In the genomic region with DNA sequence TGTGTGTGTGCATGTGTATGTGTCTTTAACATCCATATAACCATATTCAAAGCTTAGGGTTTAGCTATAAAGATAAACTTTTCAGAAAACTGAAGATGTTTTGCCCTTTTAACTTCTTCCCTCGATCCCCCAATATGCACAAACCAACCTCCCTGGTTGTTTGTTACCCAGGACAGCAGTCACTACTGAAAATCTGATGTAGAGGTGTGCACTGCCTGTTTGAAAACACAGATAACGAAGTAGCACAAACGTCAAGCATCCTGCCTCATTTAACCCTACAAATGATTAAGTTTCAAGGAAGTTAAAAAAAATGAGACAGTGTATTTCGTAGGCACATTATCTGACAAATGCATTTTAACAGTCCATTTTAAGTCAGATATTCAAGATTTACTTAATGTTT, we compare ENCODE assay signal across 1 cellular context.
TF ChIP-seq lines count a peak whose summit lies in the region.

No MANE protein-coding gene starts in this region.

TF ChIP-seq in GM23338, 12 proteins besides CTCF, POLR2A, EP300 and RAD21 (continued from another document):
- TF ChIP-seq, protein P1, sequence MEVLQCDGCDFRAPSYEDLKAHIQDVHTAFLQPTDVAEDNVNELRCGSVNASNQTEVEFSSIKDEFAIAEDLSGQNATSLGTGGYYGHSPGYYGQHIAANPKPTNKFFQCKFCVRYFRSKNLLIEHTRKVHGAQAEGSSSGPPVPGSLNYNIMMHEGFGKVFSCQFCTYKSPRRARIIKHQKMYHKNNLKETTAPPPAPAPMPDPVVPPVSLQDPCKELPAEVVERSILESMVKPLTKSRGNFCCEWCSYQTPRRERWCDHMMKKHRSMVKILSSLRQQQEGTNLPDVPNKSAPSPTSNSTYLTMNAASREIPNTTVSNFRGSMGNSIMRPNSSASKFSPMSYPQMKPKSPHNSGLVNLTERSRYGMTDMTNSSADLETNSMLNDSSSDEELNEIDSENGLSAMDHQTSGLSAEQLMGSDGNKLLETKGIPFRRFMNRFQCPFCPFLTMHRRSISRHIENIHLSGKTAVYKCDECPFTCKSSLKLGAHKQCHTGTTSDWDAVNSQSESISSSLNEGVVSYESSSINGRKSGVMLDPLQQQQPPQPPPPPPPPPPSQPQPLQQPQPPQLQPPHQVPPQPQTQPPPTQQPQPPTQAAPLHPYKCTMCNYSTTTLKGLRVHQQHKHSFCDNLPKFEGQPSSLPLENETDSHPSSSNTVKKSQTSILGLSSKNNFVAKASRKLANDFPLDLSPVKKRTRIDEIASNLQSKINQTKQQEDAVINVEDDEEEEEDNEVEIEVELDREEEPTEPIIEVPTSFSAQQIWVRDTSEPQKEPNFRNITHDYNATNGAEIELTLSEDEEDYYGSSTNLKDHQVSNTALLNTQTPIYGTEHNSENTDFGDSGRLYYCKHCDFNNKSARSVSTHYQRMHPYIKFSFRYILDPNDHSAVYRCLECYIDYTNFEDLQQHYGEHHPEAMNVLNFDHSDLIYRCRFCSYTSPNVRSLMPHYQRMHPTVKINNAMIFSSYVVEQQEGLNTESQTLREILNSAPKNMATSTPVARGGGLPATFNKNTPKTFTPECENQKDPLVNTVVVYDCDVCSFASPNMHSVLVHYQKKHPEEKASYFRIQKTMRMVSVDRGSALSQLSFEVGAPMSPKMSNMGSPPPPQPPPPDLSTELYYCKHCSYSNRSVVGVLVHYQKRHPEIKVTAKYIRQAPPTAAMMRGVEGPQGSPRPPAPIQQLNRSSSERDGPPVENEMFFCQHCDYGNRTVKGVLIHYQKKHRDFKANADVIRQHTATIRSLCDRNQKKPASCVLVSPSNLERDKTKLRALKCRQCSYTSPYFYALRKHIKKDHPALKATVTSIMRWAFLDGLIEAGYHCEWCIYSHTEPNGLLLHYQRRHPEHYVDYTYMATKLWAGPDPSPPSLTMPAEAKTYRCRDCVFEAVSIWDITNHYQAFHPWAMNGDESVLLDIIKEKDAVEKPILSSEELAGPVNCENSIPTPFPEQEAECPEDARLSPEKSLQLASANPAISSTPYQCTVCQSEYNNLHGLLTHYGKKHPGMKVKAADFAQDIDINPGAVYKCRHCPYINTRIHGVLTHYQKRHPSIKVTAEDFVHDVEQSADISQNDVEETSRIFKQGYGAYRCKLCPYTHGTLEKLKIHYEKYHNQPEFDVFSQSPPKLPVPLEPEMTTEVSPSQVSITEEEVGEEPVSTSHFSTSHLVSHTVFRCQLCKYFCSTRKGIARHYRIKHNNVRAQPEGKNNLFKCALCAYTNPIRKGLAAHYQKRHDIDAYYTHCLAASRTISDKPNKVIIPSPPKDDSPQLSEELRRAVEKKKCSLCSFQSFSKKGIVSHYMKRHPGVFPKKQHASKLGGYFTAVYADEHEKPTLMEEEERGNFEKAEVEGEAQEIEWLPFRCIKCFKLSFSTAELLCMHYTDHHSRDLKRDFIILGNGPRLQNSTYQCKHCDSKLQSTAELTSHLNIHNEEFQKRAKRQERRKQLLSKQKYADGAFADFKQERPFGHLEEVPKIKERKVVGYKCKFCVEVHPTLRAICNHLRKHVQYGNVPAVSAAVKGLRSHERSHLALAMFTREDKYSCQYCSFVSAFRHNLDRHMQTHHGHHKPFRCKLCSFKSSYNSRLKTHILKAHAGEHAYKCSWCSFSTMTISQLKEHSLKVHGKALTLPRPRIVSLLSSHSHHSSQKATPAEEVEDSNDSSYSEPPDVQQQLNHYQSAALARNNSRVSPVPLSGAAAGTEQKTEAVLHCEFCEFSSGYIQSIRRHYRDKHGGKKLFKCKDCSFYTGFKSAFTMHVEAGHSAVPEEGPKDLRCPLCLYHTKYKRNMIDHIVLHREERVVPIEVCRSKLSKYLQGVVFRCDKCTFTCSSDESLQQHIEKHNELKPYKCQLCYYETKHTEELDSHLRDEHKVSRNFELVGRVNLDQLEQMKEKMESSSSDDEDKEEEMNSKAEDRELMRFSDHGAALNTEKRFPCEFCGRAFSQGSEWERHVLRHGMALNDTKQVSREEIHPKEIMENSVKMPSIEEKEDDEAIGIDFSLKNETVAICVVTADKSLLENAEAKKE (CRISPR knock-in tag; IDR thresholded peaks at IDR 0.05): no peak
- no peak for TF ChIP-seq ZNF331 (CRISPR knock-in tag; IDR thresholded peaks at IDR 0.05; ENCODE audit: low read depth)
- TF ChIP-seq, protein P2, sequence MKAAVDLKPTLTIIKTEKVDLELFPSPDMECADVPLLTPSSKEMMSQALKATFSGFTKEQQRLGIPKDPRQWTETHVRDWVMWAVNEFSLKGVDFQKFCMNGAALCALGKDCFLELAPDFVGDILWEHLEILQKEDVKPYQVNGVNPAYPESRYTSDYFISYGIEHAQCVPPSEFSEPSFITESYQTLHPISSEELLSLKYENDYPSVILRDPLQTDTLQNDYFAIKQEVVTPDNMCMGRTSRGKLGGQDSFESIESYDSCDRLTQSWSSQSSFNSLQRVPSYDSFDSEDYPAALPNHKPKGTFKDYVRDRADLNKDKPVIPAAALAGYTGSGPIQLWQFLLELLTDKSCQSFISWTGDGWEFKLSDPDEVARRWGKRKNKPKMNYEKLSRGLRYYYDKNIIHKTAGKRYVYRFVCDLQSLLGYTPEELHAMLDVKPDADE (IDR thresholded peaks at IDR 0.05): no peak
- no peak for TF ChIP-seq ZNF114 (CRISPR knock-in tag; IDR thresholded peaks at IDR 0.05)
- TF ChIP-seq EZH2phosphoT487 (IDR thresholded peaks at IDR 0.05; ENCODE audit: unreplicated experiment): no peak
- no peak for TF ChIP-seq POLR2AphosphoS5 (IDR thresholded peaks at IDR 0.05; ENCODE audit: low read depth)
- TF ChIP-seq CREB1 (CRISPR knock-in tag; IDR thresholded peaks at IDR 0.05; ENCODE audit: low read depth): no peak
- TF ChIP-seq EZH2 (IDR thresholded peaks at IDR 0.05; ENCODE audit: low read depth, unreplicated experiment): no peak
